In genomic region chr11:614583-615452, GRCh38 we compare ENCODE assay signal across 1 cellular context.
A peak's percentile ranks its signal among the peaks of the same experiment; 100 is the strongest.
TF ChIP-seq lines count a peak whose summit lies in the region.

No MANE protein-coding gene starts in this region.

TF ChIP-seq in GM12878, 131 proteins besides CTCF, POLR2A, EP300 and RAD21:
- TF ChIP-seq KLF5 (IDR thresholded peaks at IDR 0.05; ENCODE audit: partially characterized antibody) (no peak), NR2C2 (IDR thresholded peaks at IDR 0.05; ENCODE audit: borderline replicate concordance, control insufficient read depth, insufficient read length, low read depth) (no peak), MLLT1 (IDR thresholded peaks at IDR 0.05) (peak; percentile 88; the same call in 1 of the 2 replicates), ASH2L (IDR thresholded peaks at IDR 0.05; ENCODE audit: borderline replicate concordance, low read depth) (no peak), POU2F2 (IDR thresholded peaks at IDR 0.05; ENCODE audit: borderline replicate concordance, low read depth, low read length) (peak; percentile 38; the same call in 2 of the 3 replicates), RUNX3 (IDR thresholded peaks at IDR 0.05; ENCODE audit: low read length) (peak; percentile 25; the same call in 1 of the 2 replicates), FOXM1 (IDR thresholded peaks at IDR 0.05; ENCODE audit: low read depth, low read length) (no peak), ZBTB33 (IDR thresholded peaks at IDR 0.05) (0 out of 2 replicates have a peak, but pooled peaks have one; percentile 51), CBFB (IDR thresholded peaks at IDR 0.05; ENCODE audit: low read depth) (peak; percentile 6; the same call in 1 of the 2 replicates), MYB (IDR thresholded peaks at IDR 0.05; ENCODE audit: borderline replicate concordance, low read depth, low read length) (no peak), MAX (IDR thresholded peaks at IDR 0.05; ENCODE audit: low read depth, low read length) (no peak), CEBPB (IDR thresholded peaks at IDR 0.05; ENCODE audit: borderline replicate concordance in 1 of 2, low read depth in 2 of 2, low read length in 2 of 2) (no peak), EED (IDR thresholded peaks at IDR 0.05; ENCODE audit: low read depth) (0 out of 2 replicates have a peak, but pooled peaks have one; percentile 1)
- TF ChIP-seq, protein P1, sequence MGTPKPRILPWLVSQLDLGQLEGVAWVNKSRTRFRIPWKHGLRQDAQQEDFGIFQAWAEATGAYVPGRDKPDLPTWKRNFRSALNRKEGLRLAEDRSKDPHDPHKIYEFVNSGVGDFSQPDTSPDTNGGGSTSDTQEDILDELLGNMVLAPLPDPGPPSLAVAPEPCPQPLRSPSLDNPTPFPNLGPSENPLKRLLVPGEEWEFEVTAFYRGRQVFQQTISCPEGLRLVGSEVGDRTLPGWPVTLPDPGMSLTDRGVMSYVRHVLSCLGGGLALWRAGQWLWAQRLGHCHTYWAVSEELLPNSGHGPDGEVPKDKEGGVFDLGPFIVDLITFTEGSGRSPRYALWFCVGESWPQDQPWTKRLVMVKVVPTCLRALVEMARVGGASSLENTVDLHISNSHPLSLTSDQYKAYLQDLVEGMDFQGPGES (IDR thresholded peaks at IDR 0.05) = no peak
- TF ChIP-seq, protein P2, sequence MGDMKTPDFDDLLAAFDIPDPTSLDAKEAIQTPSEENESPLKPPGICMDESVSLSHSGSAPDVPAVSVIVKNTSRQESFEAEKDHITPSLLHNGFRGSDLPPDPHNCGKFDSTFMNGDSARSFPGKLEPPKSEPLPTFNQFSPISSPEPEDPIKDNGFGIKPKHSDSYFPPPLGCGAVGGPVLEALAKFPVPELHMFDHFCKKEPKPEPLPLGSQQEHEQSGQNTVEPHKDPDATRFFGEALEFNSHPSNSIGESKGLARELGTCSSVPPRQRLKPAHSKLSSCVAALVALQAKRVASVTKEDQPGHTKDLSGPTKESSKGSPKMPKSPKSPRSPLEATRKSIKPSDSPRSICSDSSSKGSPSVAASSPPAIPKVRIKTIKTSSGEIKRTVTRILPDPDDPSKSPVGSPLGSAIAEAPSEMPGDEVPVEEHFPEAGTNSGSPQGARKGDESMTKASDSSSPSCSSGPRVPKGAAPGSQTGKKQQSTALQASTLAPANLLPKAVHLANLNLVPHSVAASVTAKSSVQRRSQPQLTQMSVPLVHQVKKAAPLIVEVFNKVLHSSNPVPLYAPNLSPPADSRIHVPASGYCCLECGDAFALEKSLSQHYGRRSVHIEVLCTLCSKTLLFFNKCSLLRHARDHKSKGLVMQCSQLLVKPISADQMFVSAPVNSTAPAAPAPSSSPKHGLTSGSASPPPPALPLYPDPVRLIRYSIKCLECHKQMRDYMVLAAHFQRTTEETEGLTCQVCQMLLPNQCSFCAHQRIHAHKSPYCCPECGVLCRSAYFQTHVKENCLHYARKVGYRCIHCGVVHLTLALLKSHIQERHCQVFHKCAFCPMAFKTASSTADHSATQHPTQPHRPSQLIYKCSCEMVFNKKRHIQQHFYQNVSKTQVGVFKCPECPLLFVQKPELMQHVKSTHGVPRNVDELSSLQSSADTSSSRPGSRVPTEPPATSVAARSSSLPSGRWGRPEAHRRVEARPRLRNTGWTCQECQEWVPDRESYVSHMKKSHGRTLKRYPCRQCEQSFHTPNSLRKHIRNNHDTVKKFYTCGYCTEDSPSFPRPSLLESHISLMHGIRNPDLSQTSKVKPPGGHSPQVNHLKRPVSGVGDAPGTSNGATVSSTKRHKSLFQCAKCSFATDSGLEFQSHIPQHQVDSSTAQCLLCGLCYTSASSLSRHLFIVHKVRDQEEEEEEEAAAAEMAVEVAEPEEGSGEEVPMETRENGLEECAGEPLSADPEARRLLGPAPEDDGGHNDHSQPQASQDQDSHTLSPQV (IDR thresholded peaks at IDR 0.05) = no peak
- TF ChIP-seq, protein P3, sequence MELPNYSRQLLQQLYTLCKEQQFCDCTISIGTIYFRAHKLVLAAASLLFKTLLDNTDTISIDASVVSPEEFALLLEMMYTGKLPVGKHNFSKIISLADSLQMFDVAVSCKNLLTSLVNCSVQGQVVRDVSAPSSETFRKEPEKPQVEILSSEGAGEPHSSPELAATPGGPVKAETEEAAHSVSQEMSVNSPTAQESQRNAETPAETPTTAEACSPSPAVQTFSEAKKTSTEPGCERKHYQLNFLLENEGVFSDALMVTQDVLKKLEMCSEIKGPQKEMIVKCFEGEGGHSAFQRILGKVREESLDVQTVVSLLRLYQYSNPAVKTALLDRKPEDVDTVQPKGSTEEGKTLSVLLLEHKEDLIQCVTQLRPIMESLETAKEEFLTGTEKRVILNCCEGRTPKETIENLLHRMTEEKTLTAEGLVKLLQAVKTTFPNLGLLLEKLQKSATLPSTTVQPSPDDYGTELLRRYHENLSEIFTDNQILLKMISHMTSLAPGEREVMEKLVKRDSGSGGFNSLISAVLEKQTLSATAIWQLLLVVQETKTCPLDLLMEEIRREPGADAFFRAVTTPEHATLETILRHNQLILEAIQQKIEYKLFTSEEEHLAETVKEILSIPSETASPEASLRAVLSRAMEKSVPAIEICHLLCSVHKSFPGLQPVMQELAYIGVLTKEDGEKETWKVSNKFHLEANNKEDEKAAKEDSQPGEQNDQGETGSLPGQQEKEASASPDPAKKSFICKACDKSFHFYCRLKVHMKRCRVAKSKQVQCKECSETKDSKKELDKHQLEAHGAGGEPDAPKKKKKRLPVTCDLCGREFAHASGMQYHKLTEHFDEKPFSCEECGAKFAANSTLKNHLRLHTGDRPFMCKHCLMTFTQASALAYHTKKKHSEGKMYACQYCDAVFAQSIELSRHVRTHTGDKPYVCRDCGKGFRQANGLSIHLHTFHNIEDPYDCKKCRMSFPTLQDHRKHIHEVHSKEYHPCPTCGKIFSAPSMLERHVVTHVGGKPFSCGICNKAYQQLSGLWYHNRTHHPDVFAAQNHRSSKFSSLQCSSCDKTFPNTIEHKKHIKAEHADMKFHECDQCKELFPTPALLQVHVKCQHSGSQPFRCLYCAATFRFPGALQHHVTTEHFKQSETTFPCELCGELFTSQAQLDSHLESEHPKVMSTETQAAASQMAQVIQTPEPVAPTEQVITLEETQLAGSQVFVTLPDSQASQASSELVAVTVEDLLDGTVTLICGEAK (IDR thresholded peaks at IDR 0.05; ENCODE audit: borderline replicate concordance) = no peak; the same call in 1 of the 2 replicates
- TF ChIP-seq, protein P4, sequence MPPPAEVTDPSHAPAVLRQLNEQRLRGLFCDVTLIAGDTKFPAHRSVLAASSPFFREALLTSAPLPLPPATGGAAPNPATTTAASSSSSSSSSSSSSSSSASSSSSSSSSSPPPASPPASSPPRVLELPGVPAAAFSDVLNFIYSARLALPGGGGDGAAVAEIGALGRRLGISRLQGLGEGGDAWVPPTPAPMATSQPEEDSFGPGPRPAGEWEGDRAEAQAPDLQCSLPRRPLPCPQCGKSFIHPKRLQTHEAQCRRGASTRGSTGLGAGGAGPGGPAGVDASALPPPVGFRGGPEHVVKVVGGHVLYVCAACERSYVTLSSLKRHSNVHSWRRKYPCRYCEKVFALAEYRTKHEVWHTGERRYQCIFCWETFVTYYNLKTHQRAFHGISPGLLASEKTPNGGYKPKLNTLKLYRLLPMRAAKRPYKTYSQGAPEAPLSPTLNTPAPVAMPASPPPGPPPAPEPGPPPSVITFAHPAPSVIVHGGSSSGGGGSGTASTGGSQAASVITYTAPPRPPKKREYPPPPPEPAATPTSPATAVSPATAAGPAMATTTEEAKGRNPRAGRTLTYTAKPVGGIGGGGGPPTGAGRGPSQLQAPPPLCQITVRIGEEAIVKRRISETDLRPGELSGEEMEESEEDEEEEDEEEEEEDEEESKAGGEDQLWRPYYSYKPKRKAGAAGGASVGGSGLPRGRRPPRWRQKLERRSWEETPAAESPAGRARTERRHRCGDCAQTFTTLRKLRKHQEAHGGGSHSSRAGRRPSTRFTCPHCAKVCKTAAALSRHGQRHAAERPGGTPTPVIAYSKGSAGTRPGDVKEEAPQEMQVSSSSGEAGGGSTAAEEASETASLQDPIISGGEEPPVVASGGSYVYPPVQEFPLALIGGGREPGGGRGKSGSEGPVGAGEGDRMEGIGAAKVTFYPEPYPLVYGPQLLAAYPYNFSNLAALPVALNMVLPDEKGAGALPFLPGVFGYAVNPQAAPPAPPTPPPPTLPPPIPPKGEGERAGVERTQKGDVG (CRISPR knock-in tag; IDR thresholded peaks at IDR 0.05) = peak; percentile 30; the same call in 1 of the 2 replicates
- TF ChIP-seq, protein P5, sequence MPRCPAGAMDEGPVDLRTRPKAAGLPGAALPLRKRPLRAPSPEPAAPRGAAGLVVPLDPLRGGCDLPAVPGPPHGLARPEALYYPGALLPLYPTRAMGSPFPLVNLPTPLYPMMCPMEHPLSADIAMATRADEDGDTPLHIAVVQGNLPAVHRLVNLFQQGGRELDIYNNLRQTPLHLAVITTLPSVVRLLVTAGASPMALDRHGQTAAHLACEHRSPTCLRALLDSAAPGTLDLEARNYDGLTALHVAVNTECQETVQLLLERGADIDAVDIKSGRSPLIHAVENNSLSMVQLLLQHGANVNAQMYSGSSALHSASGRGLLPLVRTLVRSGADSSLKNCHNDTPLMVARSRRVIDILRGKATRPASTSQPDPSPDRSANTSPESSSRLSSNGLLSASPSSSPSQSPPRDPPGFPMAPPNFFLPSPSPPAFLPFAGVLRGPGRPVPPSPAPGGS (IDR thresholded peaks at IDR 0.05; ENCODE audit: borderline replicate concordance, insufficient read depth, low read depth, low read length, poor library complexity, severe bottlenecking) = peak; percentile 5
